26 cellular contexts compared by ENCODE assay signal in the genomic region with DNA sequence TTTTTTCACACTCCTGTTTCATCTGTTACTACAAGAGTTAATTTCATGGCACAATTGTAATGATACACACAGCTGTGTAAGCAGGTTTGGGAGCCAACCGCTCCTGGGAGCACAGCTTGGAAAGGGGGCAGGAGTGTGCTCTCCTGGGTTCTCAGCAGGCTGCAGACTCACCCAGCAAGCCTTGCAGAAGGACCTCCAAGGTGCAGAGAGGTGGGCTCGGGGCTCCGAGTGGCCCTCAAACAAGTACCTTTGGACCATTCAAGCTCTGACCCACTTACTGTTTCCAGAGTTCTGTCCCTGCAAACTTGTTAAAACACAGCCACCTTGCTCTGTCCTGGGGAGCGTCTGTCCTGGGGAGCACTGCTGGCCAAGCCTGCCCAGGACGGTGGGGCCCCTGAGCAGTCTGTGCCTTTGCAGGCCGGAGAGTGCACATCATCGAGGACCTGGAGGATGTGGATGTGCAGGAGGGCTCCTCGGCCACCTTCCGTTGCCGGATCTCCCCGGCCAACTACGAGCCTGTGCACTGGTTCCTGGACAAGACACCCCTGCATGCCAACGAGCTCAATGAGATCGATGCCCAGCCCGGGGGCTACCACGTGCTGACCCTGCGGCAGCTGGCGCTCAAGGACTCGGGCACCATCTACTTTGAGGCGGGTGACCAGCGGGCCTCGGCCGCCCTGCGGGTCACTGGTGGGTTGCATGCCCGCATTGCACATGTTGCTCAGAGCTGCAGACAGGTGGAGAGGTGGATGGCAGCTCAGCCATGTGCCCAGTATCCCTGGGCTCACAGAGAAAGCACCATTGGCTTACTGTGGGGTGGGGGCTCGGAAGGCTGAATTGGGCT.
DNase-seq lines count a peak whose midpoint lies in the region; ATAC-seq and TF ChIP-seq lines count a peak whose summit lies in the region.
"Had no signal": no experiment of that assay in that cellular context is flagged by ENCODE, and none has a peak within 500 bp of the region (broad histone marks: within the 10 kb centered on the region; RNA-seq: fewer than 3 reads in every experiment).

No MANE protein-coding gene starts in this region.

- WGBS in spleen, 5 donors, result 89 to 96% (median 93%) methylated on average over 11 to 26 of the region's 26 CpGs

- H3K9me3 Mint-ChIP-seq in activated naive CD4-positive, alpha-beta T cell treated with anti-CD3 and anti-CD28 coated beads, Interleukin-2, amount 10 ng/mL, durations not matched to agents 7 days and 5 days, result no peaks in the 10 kb centered on the region
- H3K9me3 Mint-ChIP-seq in IgD-negative memory B cell, result no peaks in the 10 kb centered on the region
- H3K9me3 Mint-ChIP-seq: CD4-positive, alpha-beta memory T cell; dendritic cell treated with granulocyte-macrophage colony-stimulating factor and Interleukin-4, amounts not matched to agents 40 ng/mL and 50 ng/mL, for 4 days; mesothelial cell of epicardium; naive B cell; T-helper 2 cell treated with Interferon-gamma antibody and Interleukin-4, amounts not matched to agents 5 μg/mL and 100 μg/mL, for 36 hours had no signal

- no peaks in the 10 kb centered on the region for H3K9me3 ChIP-seq in spleen
- H3K9me3 ChIP-seq: ascending aorta, gastrocnemius medialis had no signal

- ATAC-seq in GM19035 (IDR thresholded peaks at IDR 0.05; ENCODE audit: unreplicated experiment), result no peak
- ATAC-seq: gastrocnemius medialis, GM12878, left lobe of liver had no signal

- no peaks in the 10 kb centered on the region for H3K27me3 ChIP-seq in spleen (replicated peaks in 1 of 7)
- H3K27me3 ChIP-seq: ascending aorta, gastrocnemius medialis had no signal

- no peak overlapping the region for H3K4me3 Mint-ChIP-seq in activated naive CD4-positive, alpha-beta T cell treated with anti-CD3 and anti-CD28 coated beads, Interleukin-2, amount 10 ng/mL, durations not matched to agents 7 days and 5 days
- H3K4me3 Mint-ChIP-seq in IgD-negative memory B cell, result no peak overlapping the region
- H3K4me3 Mint-ChIP-seq: activated naive CD8-positive, alpha-beta T cell; CD4-positive, alpha-beta memory T cell; dendritic cell treated with granulocyte-macrophage colony-stimulating factor and Interleukin-4, amounts not matched to agents 40 ng/mL and 50 ng/mL, for 4 days; mesothelial cell of epicardium; naive B cell; T-helper 2 cell treated with Interferon-gamma antibody and Interleukin-4, amounts not matched to agents 5 μg/mL and 100 μg/mL, for 36 hours had no signal

- TF ChIP-seq CTCF in spleen (IDR thresholded peaks at IDR 0.05 in 8 of 11, conservative IDR thresholded peaks at IDR 0.05 in 3 of 11), result no peak

- H3K27ac ChIP-seq in spleen, result no peak overlapping the region
- H3K27ac ChIP-seq: ascending aorta, GM23248 had no signal

- intact Hi-C loops in spleen (cut with DNase I; ENCODE audit: low total_unique reads), result no loop called here

- peaks cover 5% of the 10 kb centered on the region for H3K4me1 Mint-ChIP-seq in activated naive CD4-positive, alpha-beta T cell treated with anti-CD3 and anti-CD28 coated beads, Interleukin-2, amount 10 ng/mL, durations not matched to agents 7 days and 5 days
- H3K4me1 Mint-ChIP-seq in IgD-negative memory B cell, result no peaks in the 10 kb centered on the region
- H3K4me1 Mint-ChIP-seq: mesothelial cell of epicardium, naive B cell had no signal

- no peaks in the 10 kb centered on the region for H3K27me3 Mint-ChIP-seq in activated naive CD4-positive, alpha-beta T cell treated with anti-CD3 and anti-CD28 coated beads, Interleukin-2, amount 10 ng/mL, durations not matched to agents 7 days and 5 days
- H3K27me3 Mint-ChIP-seq in IgD-negative memory B cell, result no peaks in the 10 kb centered on the region
- H3K27me3 Mint-ChIP-seq: activated naive CD8-positive, alpha-beta T cell; CD4-positive, alpha-beta memory T cell; dendritic cell treated with granulocyte-macrophage colony-stimulating factor and Interleukin-4, amounts not matched to agents 40 ng/mL and 50 ng/mL, for 4 days; naive B cell had no signal

- no peak for TF ChIP-seq POLR2A in spleen (IDR thresholded peaks at IDR 0.05)

- CTCF ChIA-PET in activated naive CD4-positive, alpha-beta T cell treated with anti-CD3 and anti-CD28 coated beads, Interleukin-2, amount 10 ng/mL, durations not matched to agents 7 days and 5 days (lab: Charles Lee), result no interaction called here

- H3K4me1 ChIP-seq in spleen, result peaks cover 0 to 11% (median 0%) of the 10 kb centered on the region in 6 donors
- H3K4me1 ChIP-seq: ascending aorta had no signal

- no peak overlapping the region for H3K4me3 ChIP-seq in spleen
- H3K4me3 ChIP-seq: ascending aorta, gastrocnemius medialis, GM12878, GM23248, smooth muscle cell had no signal

- no peak overlapping the region for H3K27ac Mint-ChIP-seq in activated naive CD4-positive, alpha-beta T cell treated with anti-CD3 and anti-CD28 coated beads, Interleukin-2, amount 10 ng/mL, durations not matched to agents 7 days and 5 days
- peak overlapping the region in 2 of 3 donors; percentile 0 to 78 for H3K27ac Mint-ChIP-seq in IgD-negative memory B cell
- H3K27ac Mint-ChIP-seq: activated naive CD8-positive, alpha-beta T cell; dendritic cell treated with granulocyte-macrophage colony-stimulating factor and Interleukin-4, amounts not matched to agents 40 ng/mL and 50 ng/mL, for 4 days; mesothelial cell of epicardium had no signal

- peaks cover 0 to 77% (median 16%) of the 10 kb centered on the region in 6 donors for H3K36me3 ChIP-seq in spleen

- no peaks in the 10 kb centered on the region for H3K36me3 Mint-ChIP-seq in activated naive CD4-positive, alpha-beta T cell treated with anti-CD3 and anti-CD28 coated beads, Interleukin-2, amount 10 ng/mL, durations not matched to agents 7 days and 5 days
- no peaks in the 10 kb centered on the region for H3K36me3 Mint-ChIP-seq in IgD-negative memory B cell

- peak; percentile 15 for DNase-seq in activated naive CD4-positive, alpha-beta T cell treated with anti-CD3 and anti-CD28 coated beads, Interleukin-2, amount 10 ng/mL, durations not matched to agents 7 days and 5 days
- DNase-seq in activated naive CD4-positive, alpha-beta T cell treated with Interleukin-2 at 50 U/mL for 16 hours, result no peak
- DNase-seq in islet precursor cell, result peak; percentile 35
- peak; percentile 79 for DNase-seq in spleen
- no peak for DNase-seq in NCI-H2196 treated with DMSO at 0.1 percent for 48 hours (lab: John Stamatoyannopoulos, UW; ENCODE audit: unreplicated experiment)
- no peak for DNase-seq in NCI-H128 (lab: John Stamatoyannopoulos, UW; ENCODE audit: unreplicated experiment)
- DNase-seq: activated CD4-positive, alpha-beta T cell treated with anti-CD3 and anti-CD28 coated beads for 4 hours; activated T-cell treated with anti-CD3 and anti-CD28 coated beads, Interleukin-2, amount 50 U/mL, for 48 hours; caudate nucleus; CD4-positive, alpha-beta memory T cell; EL; GM23248; hippocampal formation; naive B cell; SHP77 treated with DMSO at 0.1 percent for 48 hours had no signal

Comparison
In these comparisons a context has a peak if more than half of its experiments do, and no peak if none do; other contexts are left out.
1. DNase-seq: peak in activated naive CD4-positive, alpha-beta T cell treated with anti-CD3 and anti-CD28 coated beads, Interleukin-2, amount 10 ng/mL, durations not matched to agents 7 days and 5 days (single experiment), islet precursor cell (single experiment) and spleen (single experiment); none in activated naive CD4-positive, alpha-beta T cell treated with Interleukin-2 at 50 U/mL for 16 hours (single experiment), NCI-H2196 treated with DMSO at 0.1 percent for 48 hours (single experiment) and NCI-H128 (single experiment).